9 cellular contexts compared by ENCODE assay signal in the genomic region with DNA sequence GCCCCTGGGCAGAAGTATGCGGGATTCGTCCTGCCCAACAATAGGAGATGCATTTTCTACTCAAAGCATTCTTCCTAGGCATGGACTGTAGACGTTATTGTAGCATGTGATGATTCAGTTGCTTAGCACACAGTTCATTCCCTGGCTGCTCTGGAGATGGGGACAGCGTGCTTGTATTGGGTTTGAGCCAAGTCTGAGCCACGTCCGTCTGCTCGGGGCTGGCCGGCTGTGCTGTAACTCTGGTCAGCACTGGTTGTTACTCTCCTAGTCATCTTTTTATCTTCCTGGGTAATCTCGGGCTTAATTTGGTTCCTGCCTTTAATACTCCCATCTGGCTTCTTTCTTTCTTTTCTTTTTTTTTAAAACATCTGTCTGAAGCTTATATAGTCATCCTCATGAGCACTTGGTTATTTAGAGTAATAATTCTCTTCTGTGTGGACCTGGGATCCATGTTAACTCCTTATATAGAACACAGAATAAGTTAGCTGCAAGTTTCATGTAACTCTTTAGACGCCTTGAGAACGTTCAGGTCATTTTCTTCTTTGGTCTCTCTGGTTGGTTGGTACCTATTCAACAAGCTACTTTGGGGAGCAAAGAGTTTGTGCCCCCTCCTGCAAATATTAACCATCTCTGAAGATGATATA.
A peak's percentile ranks its signal among the peaks of the same experiment; 100 is the strongest.
DNase-seq lines count a peak whose midpoint lies in the region; ATAC-seq and TF ChIP-seq lines count a peak whose summit lies in the region.
"Had no signal": no experiment of that assay in that cellular context is flagged by ENCODE, and none has a peak within 500 bp of the region (broad histone marks: within the 10 kb centered on the region; RNA-seq: fewer than 3 reads in every experiment).

No MANE protein-coding gene starts in this region.

- ATAC-seq in PC-3 (peak; percentile 100), GM21528 (IDR thresholded peaks at IDR 0.05; ENCODE audit: low FRiP score, unreplicated experiment) (no peak), HG03469 (IDR thresholded peaks at IDR 0.05; ENCODE audit: unreplicated experiment) (no peak)
- no peak for ATAC-seq in stimulated activated effector memory CD8-positive, alpha-beta T cell treated with anti-CD3 and anti-CD28 coated beads, Interleukin-12 subunit alpha, Interleukin-12 subunit beta, amount 100 ng/mL, for 72 hours

- CTCF ChIA-PET in PC-3 (lab: Charles Lee): interaction anchor here (0.6 kb wide), 1 partner anchor 40 kb away, joined by 6 read pairs; no protein-coding TSS in a partner anchor

- H3K27me3 ChIP-seq in PC-3 (ENCODE audit: low read length) (no peaks in the 10 kb centered on the region), fibroblast of lung (ENCODE audit: control insufficient read depth, insufficient read depth, low read length) (no peaks in the 10 kb centered on the region)

- no peak overlapping the region for H2AFZ ChIP-seq in PC-3 (ENCODE audit: low read length)
- H2AFZ ChIP-seq in fibroblast of lung (ENCODE audit: low read length): no peak overlapping the region

- H3K36me3 ChIP-seq in PC-3 (ENCODE audit: low read depth, low read length): no peaks in the 10 kb centered on the region
- H3K36me3 ChIP-seq in fibroblast of lung (ENCODE audit: control insufficient read depth, insufficient read depth, low read length): no peaks in the 10 kb centered on the region

- H3K4me1 Mint-ChIP-seq in stimulated activated effector memory CD8-positive, alpha-beta T cell treated with anti-CD3 and anti-CD28 coated beads, Interleukin-12 subunit alpha, Interleukin-12 subunit beta, amount 100 ng/mL, for 72 hours: no peaks in the 10 kb centered on the region

- H3K4me1 ChIP-seq in PC-3 (ENCODE audit: insufficient read depth, low read length) (peaks cover 24% of the 10 kb centered on the region), fibroblast of lung (ENCODE audit: control insufficient read depth, extremely low read depth, insufficient read depth, low read length) (peaks cover 3% of the 10 kb centered on the region)

- H3K9me3 ChIP-seq in PC-3 (ENCODE audit: low read length) (no peaks in the 10 kb centered on the region), fibroblast of lung (ENCODE audit: control insufficient read depth, insufficient read depth, low read depth, low read length) (no peaks in the 10 kb centered on the region)

- H3K9me3 Mint-ChIP-seq in stimulated activated effector memory CD8-positive, alpha-beta T cell treated with anti-CD3 and anti-CD28 coated beads, Interleukin-12 subunit alpha, Interleukin-12 subunit beta, amount 100 ng/mL, for 72 hours: no peaks in the 10 kb centered on the region

- intact Hi-C loops in PC-3 (cut with micrococcal nuclease): no loop called here

- H3K27ac Mint-ChIP-seq in stimulated activated effector memory CD8-positive, alpha-beta T cell treated with anti-CD3 and anti-CD28 coated beads, Interleukin-12 subunit alpha, Interleukin-12 subunit beta, amount 100 ng/mL, for 72 hours: no peak overlapping the region

- H3K9ac ChIP-seq in PC-3 (ENCODE audit: low read length) (peak overlapping the region; percentile 61), fibroblast of lung (ENCODE audit: insufficient read depth, low read length) (no peak overlapping the region)

- POLR2A ChIA-PET in PC-3 (lab: Charles Lee; ENCODE audit: unreplicated experiment): no interaction called here

- H3K36me3 Mint-ChIP-seq in stimulated activated effector memory CD8-positive, alpha-beta T cell treated with anti-CD3 and anti-CD28 coated beads, Interleukin-12 subunit alpha, Interleukin-12 subunit beta, amount 100 ng/mL, for 72 hours: no peaks in the 10 kb centered on the region

- H3K27ac ChIP-seq in PC-3 (ENCODE audit: low read length): peak overlapping the region; percentile 86
- H3K27ac ChIP-seq in fibroblast of lung (ENCODE audit: insufficient read depth, low read length): no peak overlapping the region

- no peaks in the 10 kb centered on the region for H3K79me2 ChIP-seq in PC-3 (ENCODE audit: low read length)
- H3K79me2 ChIP-seq in fibroblast of lung (ENCODE audit: control insufficient read depth, insufficient read depth, low read length): no peaks in the 10 kb centered on the region

- H3K4me3 Mint-ChIP-seq in stimulated activated effector memory CD8-positive, alpha-beta T cell treated with anti-CD3 and anti-CD28 coated beads, Interleukin-12 subunit alpha, Interleukin-12 subunit beta, amount 100 ng/mL, for 72 hours: no peak overlapping the region

- BruUV-seq in PC-3 (replicated peaks; lab: Mats Ljungman, UMichigan): no TSS peak

- no peak overlapping the region for H3K4me3 ChIP-seq in PC-3 (ENCODE audit: low read length)
- no peak overlapping the region for H3K4me3 ChIP-seq in fibroblast of lung (replicated peaks in 1 of 4; ENCODE audit: control extremely low read depth in 1 of 4, insufficient read depth in 1 of 4, low read depth in 3 of 4, low read length in 4 of 4)

- H4K20me1 ChIP-seq in PC-3 (ENCODE audit: low read length): no peaks in the 10 kb centered on the region
- no peaks in the 10 kb centered on the region for H4K20me1 ChIP-seq in fibroblast of lung (ENCODE audit: control insufficient read depth, extremely low read depth, insufficient read depth, low read length)

- peak overlapping the region; percentile 25 for H3K4me2 ChIP-seq in PC-3 (ENCODE audit: low read length)
- H3K4me2 ChIP-seq in fibroblast of lung (ENCODE audit: extremely low read depth, insufficient read depth, low read length): no peak overlapping the region

- H3K9me2 ChIP-seq in PC-3 (replicated peaks; ENCODE audit: low read length): no peaks in the 10 kb centered on the region

- in situ Hi-C loops in Caki2 (cut with HindIII; ENCODE audit: low pct_unique_long_range_greater_than_20kb, low sequenced_read_pairs): no loop called here

- no peaks in the 10 kb centered on the region for H3F3A ChIP-seq in PC-3 (ENCODE audit: low read length, unreplicated experiment)

- DNase-seq in Caki2 (ENCODE audit: low read depth): peak; percentile 84
- peak; percentile 92 for DNase-seq in PC-3
- DNase-seq in fibroblast of lung (ENCODE audit: low read depth in 2 of 2): peak; percentile 99 to 100
- DNase-seq in nucleus accumbens (lab: John Stamatoyannopoulos, UW): peak in 31 of 56 donors; percentile 0 to 76 (median 8)
- DNase-seq in stimulated activated effector memory CD8-positive, alpha-beta T cell treated with anti-CD3 and anti-CD28 coated beads, Interleukin-12 subunit alpha, Interleukin-12 subunit beta, amount 100 ng/mL, for 72 hours (ENCODE audit: low spot score in 2 of 2): no peak
- DNase-seq in NCI-H526 treated with DMSO at 0.1 percent for 48 hours (lab: John Stamatoyannopoulos, UW): no peak
- DNase-seq: NCI-H2171 had no signal

- no peak for TF ChIP-seq CTCF in PC-3 (conservative IDR thresholded peaks at IDR 0.05; ENCODE audit: low read depth, low read length)
- TF ChIP-seq CTCF in fibroblast of lung (conservative IDR thresholded peaks at IDR 0.05 in 1 of 2, IDR thresholded peaks at IDR 0.05 in 1 of 2; ENCODE audit: low read depth in 1 of 2, low read length in 2 of 2): no peak

Comparison
In these comparisons a context has a peak if more than half of its experiments do, and no peak if none do; other contexts are left out.
1. DNase-seq: peak in Caki2 (single experiment), PC-3 (single experiment), fibroblast of lung (2 of 2) and nucleus accumbens (31 of 56); none in stimulated activated effector memory CD8-positive, alpha-beta T cell treated with anti-CD3 and anti-CD28 coated beads, Interleukin-12 subunit alpha, Interleukin-12 subunit beta, amount 100 ng/mL, for 72 hours (0 of 2) and NCI-H526 treated with DMSO at 0.1 percent for 48 hours (single experiment).